In the genomic region with DNA sequence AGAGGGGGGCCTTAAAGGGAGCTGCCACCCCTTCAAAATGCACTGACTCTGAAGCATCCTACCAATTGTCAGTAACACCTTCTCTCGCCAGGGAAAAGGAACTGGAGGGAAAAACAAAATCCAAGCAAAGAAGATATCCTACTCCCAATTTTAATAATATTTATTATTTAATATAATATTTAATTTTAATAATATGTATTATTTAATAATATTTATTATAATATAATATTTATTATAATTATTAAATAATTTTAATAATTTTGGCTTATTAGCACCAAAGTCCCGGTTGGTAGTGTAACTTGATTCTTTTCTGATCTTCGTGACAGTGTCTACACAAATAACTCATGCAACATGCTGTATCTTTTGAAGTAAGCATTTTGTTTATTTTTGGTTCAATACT, we compare ENCODE assay signal across 18 cellular contexts. TPM values are rescaled to one million over a fixed set of nuclear protein-coding genes. Genes with fewer than 3 reads are reported as not detected.
DNase-seq lines count a peak whose midpoint lies in the region; ATAC-seq, FAIRE-seq and TF ChIP-seq lines count a peak whose summit lies in the region.
"Had no signal": no experiment of that assay in that cellular context is flagged by ENCODE, and none has a peak within 500 bp of the region (broad histone marks: within the 10 kb centered on the region; RNA-seq: fewer than 3 reads in every experiment).

No MANE protein-coding gene starts in this region.

- H3K4me1 ChIP-seq in GM23338 (ENCODE audit: insufficient read depth): no peaks in the 10 kb centered on the region
- peaks cover 12 to 75% (median 14%) of the 10 kb centered on the region in 3 donors for H3K4me1 ChIP-seq in gastroesophageal sphincter
- H3K4me1 ChIP-seq in pancreas: no peaks in the 10 kb centered on the region

- H3F3A ChIP-seq in GM23338 (replicated peaks; ENCODE audit: low read depth): no peaks in the 10 kb centered on the region

- H2AFZ ChIP-seq in GM23338: no peak overlapping the region

- CTCF ChIA-PET in WTC11 (lab: Charles Lee): interaction anchor here (0.6 to 0.9 kb wide), 2 partner anchors 204 to 716 kb away, joined by 3 read pairs; no protein-coding TSS in a partner anchor

- 89 to 92% methylated on average over 3 of the region's 3 CpGs for WGBS in gastroesophageal sphincter (ENCODE audit: low coverage in 1 of 2), 2 donors
- 89 to 90% methylated on average over 3 of the region's 3 CpGs for WGBS in pancreas, 2 donors
- WGBS in lower leg skin, 2 donors: 94 to 95% methylated on average over 3 of the region's 3 CpGs

- 0 out of 2 replicates have a peak, but pooled peaks cover 6% of the 10 kb centered on the region for H4K20me1 ChIP-seq in GM23338 (replicated peaks; ENCODE audit: insufficient read depth)

- H3K4me3 Mint-ChIP-seq in GM23338 (no peak overlapping the region), WTC11 (no peak overlapping the region)
- no peak overlapping the region for H3K4me3 Mint-ChIP-seq in activated CD4-positive, alpha-beta T cell treated with anti-CD3 and anti-CD28 coated beads, Interleukin-2, amount 10 ng/mL, durations not matched to agents 24 days and 14 days
- H3K4me3 Mint-ChIP-seq: CD4-positive, alpha-beta T cell had no signal

- no peak overlapping the region for H3K4me3 ChIP-seq in GM23338
- no peak overlapping the region for H3K4me3 ChIP-seq in gastroesophageal sphincter
- no peak overlapping the region for H3K4me3 ChIP-seq in pancreas
- no peak overlapping the region for H3K4me3 ChIP-seq in lower leg skin (ENCODE audit: low read depth, poor library complexity, severe bottlenecking)

- TF ChIP-seq POLR2A in gastroesophageal sphincter (IDR thresholded peaks at IDR 0.05): no peak
- no peak for TF ChIP-seq POLR2A in lower leg skin (IDR thresholded peaks at IDR 0.05)

- peaks cover 3% of the 10 kb centered on the region for H3K27me3 Mint-ChIP-seq in GM23338 (ENCODE audit: insufficient read depth, low read depth, poor library complexity)
- no peaks in the 10 kb centered on the region for H3K27me3 Mint-ChIP-seq in WTC11 (ENCODE audit: low read depth)
- no peaks in the 10 kb centered on the region for H3K27me3 Mint-ChIP-seq in activated CD4-positive, alpha-beta T cell treated with anti-CD3 and anti-CD28 coated beads, Interleukin-2, amount 10 ng/mL, durations not matched to agents 24 days and 14 days
- H3K27me3 Mint-ChIP-seq: CD4-positive, alpha-beta T cell had no signal

- H3K9me3 ChIP-seq in gastroesophageal sphincter (no peaks in the 10 kb centered on the region), pancreas (no peaks in the 10 kb centered on the region)

- TF ChIP-seq EP300 in gastroesophageal sphincter (IDR thresholded peaks at IDR 0.05): no peak

- POLR2A ChIA-PET in WTC11 (lab: Charles Lee): interaction anchor here (0.6 kb wide), 2 partner anchors 78 kb away, joined by 4 to 5 read pairs; no protein-coding TSS in a partner anchor

- intact Hi-C loops in pancreas (cut with DNase I): no loop called here
- intact Hi-C loops in lower leg skin (cut with DNase I; ENCODE audit: low total_unique reads): no loop called here
- intact Hi-C loops in activated CD4-positive, alpha-beta T cell treated with anti-CD3 and anti-CD28 coated beads, Interleukin-2, amount 10 ng/mL, durations not matched to agents 24 days and 14 days (cut with micrococcal nuclease): loop anchor here (10.0 kb wide), 1 partner anchor 193 kb away; no protein-coding TSS in a partner anchor

- ATAC-seq in GM23338: no peak
- ATAC-seq in WTC11: no peak
- ATAC-seq in gastroesophageal sphincter: no peak
- ATAC-seq in pancreas: no peak
- no peak for ATAC-seq in GM19397 (IDR thresholded peaks at IDR 0.05; ENCODE audit: unreplicated experiment)
- ATAC-seq: HepG2 had no signal

- H3K36me3 ChIP-seq in GM23338 (ENCODE audit: insufficient read depth): no peaks in the 10 kb centered on the region; the same call in 1 of the 2 replicates
- H3K36me3 ChIP-seq in gastroesophageal sphincter: peaks cover 0 to 26% of the 10 kb centered on the region in 2 donors
- H3K36me3 ChIP-seq in pancreas: no peaks in the 10 kb centered on the region

- DNase-seq in GM23338 (ENCODE audit: low spot score): no peak
- no peak for DNase-seq in WTC11 (ENCODE audit: low spot score)
- DNase-seq in pancreas: no peak
- no peak for DNase-seq in NCI-H526 (lab: John Stamatoyannopoulos, UW)
- DNase-seq in lower leg skin (ENCODE audit: low spot score in 2 of 2): no peak
- DNase-seq in activated CD4-positive, alpha-beta T cell treated with anti-CD3 and anti-CD28 coated beads, Interleukin-2, amount 10 ng/mL, durations not matched to agents 24 days and 14 days: no peak
- DNase-seq: 8988T; ACHN; AML-193; CD4-positive, alpha-beta T cell; DMS79 treated with DMSO at 0.1 percent for 48 hours; GF-D8; HCEC 1CT; KG1 had no signal

- H3K27ac Mint-ChIP-seq in GM23338: no peak overlapping the region
- no peak overlapping the region for H3K27ac Mint-ChIP-seq in WTC11
- H3K27ac Mint-ChIP-seq in activated CD4-positive, alpha-beta T cell treated with anti-CD3 and anti-CD28 coated beads, Interleukin-2, amount 10 ng/mL, durations not matched to agents 24 days and 14 days: no peak overlapping the region
- H3K27ac Mint-ChIP-seq: CD4-positive, alpha-beta T cell had no signal

- H3K9me3 Mint-ChIP-seq in GM23338: no peaks in the 10 kb centered on the region; the same call in 2 of the 3 replicates
- H3K9me3 Mint-ChIP-seq in WTC11: no peaks in the 10 kb centered on the region
- peaks cover 3% of the 10 kb centered on the region for H3K9me3 Mint-ChIP-seq in activated CD4-positive, alpha-beta T cell treated with anti-CD3 and anti-CD28 coated beads, Interleukin-2, amount 10 ng/mL, durations not matched to agents 24 days and 14 days
- H3K9me3 Mint-ChIP-seq: CD4-positive, alpha-beta T cell had no signal

- H3K36me3 Mint-ChIP-seq in GM23338 (ENCODE audit: low read depth) (peaks cover 30% of the 10 kb centered on the region), WTC11 (peaks cover 26% of the 10 kb centered on the region)
- H3K36me3 Mint-ChIP-seq in activated CD4-positive, alpha-beta T cell treated with anti-CD3 and anti-CD28 coated beads, Interleukin-2, amount 10 ng/mL, durations not matched to agents 24 days and 14 days (ENCODE audit: low read depth): no peaks in the 10 kb centered on the region

- H3K27ac ChIP-seq in GM23338 (ENCODE audit: low read depth): peak overlapping the region; percentile 61; the same call in 1 of the 2 replicates
- peak overlapping the region in 3 of 4 donors; percentile 48 to 90 (median 74) for H3K27ac ChIP-seq in gastroesophageal sphincter
- no peak overlapping the region for H3K27ac ChIP-seq in pancreas
- H3K27ac ChIP-seq: C4-2B had no signal

- H3K27me3 ChIP-seq in GM23338 (ENCODE audit: insufficient read depth): no peaks in the 10 kb centered on the region
- no peaks in the 10 kb centered on the region for H3K27me3 ChIP-seq in gastroesophageal sphincter
- no peaks in the 10 kb centered on the region for H3K27me3 ChIP-seq in pancreas

- H3K79me2 ChIP-seq in GM23338 (replicated peaks; ENCODE audit: insufficient read depth): 0 out of 2 replicates have a peak, but pooled peaks cover 16% of the 10 kb centered on the region

- FAIRE-seq in pancreas (lab: Jason Lieb, UNC): peak; percentile 32
- FAIRE-seq: HepG2 had no signal

- H3K4me1 Mint-ChIP-seq in GM23338 (peaks cover 4% of the 10 kb centered on the region; the same call in 2 of the 3 replicates), WTC11 (peaks cover 6% of the 10 kb centered on the region; the same call in 1 of the 2 replicates)
- no peaks in the 10 kb centered on the region for H3K4me1 Mint-ChIP-seq in activated CD4-positive, alpha-beta T cell treated with anti-CD3 and anti-CD28 coated beads, Interleukin-2, amount 10 ng/mL, durations not matched to agents 24 days and 14 days

- TF ChIP-seq CTCF in GM23338 (conservative IDR thresholded peaks at IDR 0.05; ENCODE audit: low read depth in 2 of 2): no peak
- no peak for TF ChIP-seq CTCF in WTC11 (IDR thresholded peaks at IDR 0.05)
- TF ChIP-seq CTCF in gastroesophageal sphincter (IDR thresholded peaks at IDR 0.05): no peak
- no peak for TF ChIP-seq CTCF in pancreas (IDR thresholded peaks at IDR 0.05)
- TF ChIP-seq CTCF in lower leg skin (IDR thresholded peaks at IDR 0.05): no peak

- H3K9me2 ChIP-seq in GM23338 (ENCODE audit: insufficient read depth): no peaks in the 10 kb centered on the region; the same call in 1 of the 2 replicates

- no peak overlapping the region for H3K4me2 ChIP-seq in GM23338

TF ChIP-seq in WTC11, 78 proteins besides CTCF, POLR2A, EP300 and RAD21:
- TF ChIP-seq HMGA2 (CRISPR knock-in tag; IDR thresholded peaks at IDR 0.05): peak; percentile 99
- TF ChIP-seq, protein P1, sequence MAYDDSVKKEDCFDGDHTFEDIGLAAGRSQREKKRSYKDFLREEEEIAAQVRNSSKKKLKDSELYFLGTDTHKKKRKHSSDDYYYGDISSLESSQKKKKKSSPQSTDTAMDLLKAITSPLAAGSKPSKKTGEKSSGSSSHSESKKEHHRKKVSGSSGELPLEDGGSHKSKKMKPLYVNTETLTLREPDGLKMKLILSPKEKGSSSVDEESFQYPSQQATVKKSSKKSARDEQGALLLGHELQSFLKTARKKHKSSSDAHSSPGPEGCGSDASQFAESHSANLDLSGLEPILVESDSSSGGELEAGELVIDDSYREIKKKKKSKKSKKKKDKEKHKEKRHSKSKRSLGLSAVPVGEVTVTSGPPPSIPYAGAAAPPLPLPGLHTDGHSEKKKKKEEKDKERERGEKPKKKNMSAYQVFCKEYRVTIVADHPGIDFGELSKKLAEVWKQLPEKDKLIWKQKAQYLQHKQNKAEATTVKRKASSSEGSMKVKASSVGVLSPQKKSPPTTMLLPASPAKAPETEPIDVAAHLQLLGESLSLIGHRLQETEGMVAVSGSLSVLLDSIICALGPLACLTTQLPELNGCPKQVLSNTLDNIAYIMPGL (CRISPR knock-in tag; IDR thresholded peaks at IDR 0.05): no peak
TF ChIP-seq in WTC11: peak in this region for 1.

RNA-seq across cellular contexts. Expression of a gene that starts 58.6 kb away (rescaled TPM):
- total RNA-seq in GM23338 (2014; rRNA removed; shearing (Covaris generic)): 3.2 and 4.5 TPM in 2 replicates
- polyA plus RNA-seq in GM23338 (2016; fragmentation: Nextera tagmentation; extraction: Ambion mirVana) (5.6 and 5.9 TPM in 2 replicates), pancreas (1 to 10 TPM in 1 of 2 donors, under 1 TPM in 1; 0.91 to 4.4 TPM)
- total RNA-seq in WTC11 (2021) (1.6 to 2.1 TPM (median 2.0 TPM) in 3 replicates), gastroesophageal sphincter (1 to 10 TPM in 3 of 4 donors, under 1 TPM in 1; 0.30 to 5.6 (median 3.1) TPM), pancreas (1 to 10 TPM in 5 of 6 donors, under 1 TPM in 1; 0.95 to 4.1 (median 2.7) TPM), lower leg skin (1 to 10 TPM in 2 of 4 donors, under 1 TPM in 2; 0.69 to 2.8 (median 0.92) TPM)
- 2.0 and 3.4 TPM in 2 replicates for total RNA-seq in activated CD4-positive, alpha-beta T cell treated with anti-CD3 and anti-CD28 coated beads, Interleukin-2, amount 10 ng/mL, durations not matched to agents 24 days and 14 days

Comparison
In these comparisons a context has a peak if more than half of its experiments do, and no peak if none do; other contexts are left out.
1. H3K27ac ChIP-seq: peak in GM23338 (single experiment) and gastroesophageal sphincter (3 of 4); none in pancreas (0 of 4).